Comparison of ENCODE assay signal across 9 cellular contexts in the genomic region with DNA sequence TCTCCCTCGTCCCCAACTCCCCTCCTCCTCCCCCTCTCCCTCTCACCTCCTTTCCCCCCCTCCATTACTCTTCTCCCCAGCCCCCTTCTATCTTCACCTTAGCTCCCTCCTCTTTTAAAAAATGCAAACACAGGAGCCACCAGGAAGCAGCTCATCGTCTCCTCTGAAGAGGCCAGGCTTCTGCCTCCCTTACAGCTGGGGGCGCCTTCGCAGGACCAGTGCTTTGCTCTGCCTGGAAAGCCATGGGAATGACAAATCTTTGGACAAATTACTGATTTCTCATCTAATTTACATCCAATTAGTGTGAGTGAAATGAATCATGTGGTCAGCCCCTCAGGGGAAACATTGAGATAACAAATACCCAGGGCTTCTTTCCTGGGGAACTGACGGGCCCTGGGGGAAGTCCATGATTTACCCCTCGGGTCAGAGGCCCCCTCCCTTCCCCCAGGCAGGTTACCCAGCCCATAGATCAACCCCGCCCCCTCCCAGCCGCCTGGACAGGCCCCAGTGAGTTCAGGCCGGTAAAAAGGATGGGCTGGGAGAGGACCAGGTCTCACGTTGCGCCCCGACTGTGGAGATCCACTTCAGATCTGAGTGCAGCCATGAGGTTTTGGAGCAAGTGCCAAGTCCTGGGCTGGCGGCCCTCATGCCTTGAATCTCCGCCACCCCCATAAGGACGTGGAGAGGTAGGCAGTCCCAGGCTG.
DNase-seq lines count a peak whose midpoint lies in the region; ATAC-seq lines count a peak whose summit lies in the region.
"Had no signal": no experiment of that assay in that cellular context is flagged by ENCODE, and none has a peak within 500 bp of the region (broad histone marks: within the 10 kb centered on the region; RNA-seq: fewer than 3 reads in every experiment).

No MANE protein-coding gene starts in this region.

- ATAC-seq in esophagus mucosa (peak; percentile 20), HG02610 (IDR thresholded peaks at IDR 0.05; ENCODE audit: unreplicated experiment) (no peak)

- H3K27ac Mint-ChIP-seq in activated CD4-positive, alpha-beta T cell treated with anti-CD3 and anti-CD28 coated beads, Interleukin-2, amount 10 ng/mL, durations not matched to agents 24 days and 14 days: peak overlapping the region; percentile 88
- peak overlapping the region; percentile 88 for H3K27ac Mint-ChIP-seq in stimulated activated naive CD8-positive, alpha-beta T cell treated with anti-CD3 and anti-CD28 coated beads, Interleukin-15, Interleukin-2, amounts not matched to agents 100 ng/mL and 50 ng/mL, for 24 hours

- H3K36me3 Mint-ChIP-seq in activated CD4-positive, alpha-beta T cell treated with anti-CD3 and anti-CD28 coated beads, Interleukin-2, amount 10 ng/mL, durations not matched to agents 24 days and 14 days (ENCODE audit: low read depth): peaks cover 4% of the 10 kb centered on the region
- no peaks in the 10 kb centered on the region for H3K36me3 Mint-ChIP-seq in stimulated activated naive CD8-positive, alpha-beta T cell treated with anti-CD3 and anti-CD28 coated beads, Interleukin-15, Interleukin-2, amounts not matched to agents 100 ng/mL and 50 ng/mL, for 24 hours (ENCODE audit: low read depth)

- peak overlapping the region; percentile 74 for H3K4me3 Mint-ChIP-seq in activated CD4-positive, alpha-beta T cell treated with anti-CD3 and anti-CD28 coated beads, Interleukin-2, amount 10 ng/mL, durations not matched to agents 24 days and 14 days
- peak overlapping the region; percentile 6 for H3K4me3 Mint-ChIP-seq in stimulated activated naive CD8-positive, alpha-beta T cell treated with anti-CD3 and anti-CD28 coated beads, Interleukin-15, Interleukin-2, amounts not matched to agents 100 ng/mL and 50 ng/mL, for 24 hours

- no peak for DNase-seq in activated CD4-positive, alpha-beta T cell treated with anti-CD3 and anti-CD28 coated beads, Interleukin-2, amount 10 ng/mL, durations not matched to agents 24 days and 14 days
- no peak for DNase-seq in activated CD4-positive, alpha-beta T cell treated with anti-CD3 and anti-CD28 coated beads, Interleukin-2, amount 50 U/mL, for 4 hours
- DNase-seq in NCI-H2029 (lab: John Stamatoyannopoulos, UW) (peak; percentile 38), NCI-H524 treated with DMSO at 0.1 percent for 48 hours (lab: John Stamatoyannopoulos, UW) (no peak), dedifferentiated amniotic fluid mesenchymal stem cell (ENCODE audit: extremely low spot score) (no peak)
- DNase-seq: left ventricle myocardium inferior had no signal

- H3K4me1 Mint-ChIP-seq in activated CD4-positive, alpha-beta T cell treated with anti-CD3 and anti-CD28 coated beads, Interleukin-2, amount 10 ng/mL, durations not matched to agents 24 days and 14 days: peaks cover 57% of the 10 kb centered on the region
- peaks cover 64% of the 10 kb centered on the region for H3K4me1 Mint-ChIP-seq in stimulated activated naive CD8-positive, alpha-beta T cell treated with anti-CD3 and anti-CD28 coated beads, Interleukin-15, Interleukin-2, amounts not matched to agents 100 ng/mL and 50 ng/mL, for 24 hours (ENCODE audit: low read depth)

- peaks cover 33% of the 10 kb centered on the region for H3K27me3 Mint-ChIP-seq in activated CD4-positive, alpha-beta T cell treated with anti-CD3 and anti-CD28 coated beads, Interleukin-2, amount 10 ng/mL, durations not matched to agents 24 days and 14 days
- H3K27me3 Mint-ChIP-seq in stimulated activated naive CD8-positive, alpha-beta T cell treated with anti-CD3 and anti-CD28 coated beads, Interleukin-15, Interleukin-2, amounts not matched to agents 100 ng/mL and 50 ng/mL, for 24 hours: peaks cover 18% of the 10 kb centered on the region

- intact Hi-C loops in activated CD4-positive, alpha-beta T cell treated with anti-CD3 and anti-CD28 coated beads, Interleukin-2, amount 10 ng/mL, durations not matched to agents 24 days and 14 days (cut with micrococcal nuclease): loop anchor here (1.0 kb wide), 2 partner anchors 24 to 530 kb away; no protein-coding TSS in a partner anchor

- no peaks in the 10 kb centered on the region for H3K9me3 Mint-ChIP-seq in activated CD4-positive, alpha-beta T cell treated with anti-CD3 and anti-CD28 coated beads, Interleukin-2, amount 10 ng/mL, durations not matched to agents 24 days and 14 days
- no peaks in the 10 kb centered on the region for H3K9me3 Mint-ChIP-seq in stimulated activated naive CD8-positive, alpha-beta T cell treated with anti-CD3 and anti-CD28 coated beads, Interleukin-15, Interleukin-2, amounts not matched to agents 100 ng/mL and 50 ng/mL, for 24 hours
